Comparison of ENCODE assay signal across 8 cellular contexts in genomic region chr9:503881-504852, GRCh38. TPM values are rescaled to one million over a fixed set of nuclear protein-coding genes. Genes with fewer than 3 reads are reported as not detected.
DNase-seq lines count a peak whose midpoint lies in the region; ATAC-seq and TF ChIP-seq lines count a peak whose summit lies in the region.

KANK1 (plus strand) TSS chr9:504695.

- intact Hi-C loops in left colon (cut with DNase I, micrococcal nuclease), result no loop called here

- DNase-seq in NCI-H2171 (lab: John Stamatoyannopoulos, UW) (peak; percentile 77), coronary artery (ENCODE audit: low spot score) (peak; percentile 79), left colon (peak; percentile 75 to 89)
- DNase-seq in activated CD4-positive, alpha-beta T cell treated with anti-CD3 and anti-CD28 coated beads for 48 hours, result peak; percentile 75
- peak; percentile 54 to 68 for DNase-seq in stimulated activated CD4-positive, alpha-beta T cell treated with anti-CD3 and anti-CD28 coated beads, Interleukin-1b, Interleukin-23, amount 100 ng/mL, for 4 hours (ENCODE audit: low read depth in 2 of 2)

- ATAC-seq in GM18498 (IDR thresholded peaks at IDR 0.05; ENCODE audit: unreplicated experiment), result peak; percentile 93
- ATAC-seq in HG02943 (IDR thresholded peaks at IDR 0.05; ENCODE audit: low read depth, unreplicated experiment), result peak; percentile 81
- ATAC-seq in left colon, result peak; percentile 82

- H3K27ac ChIP-seq in 22Rv1 (peak within 1 kb of the TSS; percentile 61), coronary artery (peak within 1 kb of the TSS; percentile 68 to 92)

- peak within 1 kb of the TSS; percentile 82 for H3K4me3 ChIP-seq in coronary artery

- TF ChIP-seq CTCF in 22Rv1 (IDR thresholded peaks at IDR 0.05) (peak; percentile 62), coronary artery (IDR thresholded peaks at IDR 0.05) (no peak)

RNA-seq across cellular contexts. Expression of gene KANK1, which starts in this region (rescaled TPM):
- total RNA-seq in left colon, result 10 to 100 TPM; 29.1 to 30.2 TPM

Comparison
In these comparisons a context has a peak if more than half of its experiments do, and no peak if none do; other contexts are left out.
1. Peak in every context shown above with its lines: DNase-seq, ATAC-seq, H3K4me3 ChIP-seq and H3K27ac ChIP-seq.